Comparison of ENCODE assay signal across 27 cellular contexts in genomic region chr4:41748074-41748787, GRCh38. TPM values are rescaled to one million over a fixed set of nuclear protein-coding genes. Genes with fewer than 3 reads are reported as not detected.
DNase-seq lines count a peak whose midpoint lies in the region; ATAC-seq, FAIRE-seq and TF ChIP-seq lines count a peak whose summit lies in the region.
"Had no signal": no experiment of that assay in that cellular context is flagged by ENCODE, and none has a peak within 500 bp of the region (broad histone marks: within the 10 kb centered on the region; RNA-seq: fewer than 3 reads in every experiment).

PHOX2B (minus strand) TSS chr4:41748725; CDS start chr4:41748610, 115 bp downstream.

- peaks cover 9% of the 10 kb centered on the region for H3K36me3 Mint-ChIP-seq in activated CD4-positive, alpha-beta T cell treated with anti-CD3 and anti-CD28 coated beads, Interleukin-2, amount 10 ng/mL, durations not matched to agents 7 days and 5 days (ENCODE audit: low read depth)
- peaks cover 0 to 2% (median 0%) of the 10 kb centered on the region in 3 experiments; a peak in 3 of 7 replicates for H3K36me3 Mint-ChIP-seq in H9 (ENCODE audit: insufficient read depth in 1 of 3, low read depth in 3 of 3)
- H3K36me3 Mint-ChIP-seq: CD14-positive monocyte, IgD-negative memory B cell had no signal

- H3K9me3 ChIP-seq in H9 (ENCODE audit: control insufficient read depth, low read depth, low read length), result no peaks in the 10 kb centered on the region
- H3K9me3 ChIP-seq in esophagus muscularis mucosa, result peaks cover 0 to 4% (median 4%) of the 10 kb centered on the region in 4 donors
- no peaks in the 10 kb centered on the region for H3K9me3 ChIP-seq in osteoblast (ENCODE audit: low read depth, low read length)
- no peaks in the 10 kb centered on the region for H3K9me3 ChIP-seq in gastrocnemius medialis
- H3K9me3 ChIP-seq: body of pancreas, psoas muscle, uterus had no signal

- H3K4me3 ChIP-seq in esophagus muscularis mucosa, result peak within 1 kb of the TSS in 1 of 4 donors; percentile 7
- H3K4me3 ChIP-seq in osteoblast (ENCODE audit: insufficient read depth, low read length), result no peak within 1 kb of the TSS
- peak within 1 kb of the TSS in 1 of 4 donors; percentile 44 for H3K4me3 ChIP-seq in gastrocnemius medialis
- H3K4me3 ChIP-seq: body of pancreas, psoas muscle, uterus had no signal

- no peak within 1 kb of the TSS for H2AFZ ChIP-seq in H9 (ENCODE audit: low read length)
- no peak within 1 kb of the TSS for H2AFZ ChIP-seq in osteoblast (ENCODE audit: low read length)

- ATAC-seq in gastrocnemius medialis, result no peak
- ATAC-seq: activated naive CD4-positive, alpha-beta T cell treated with anti-CD3 and anti-CD28 coated beads, Interleukin-2, amount 50 U/mL, for 72 hours; body of pancreas; naive thymus-derived CD8-positive, alpha-beta T cell; psoas muscle had no signal

- H4K20me1 ChIP-seq in H9 (ENCODE audit: control insufficient read depth, insufficient read depth, insufficient read length) (peaks cover 2% of the 10 kb centered on the region), osteoblast (ENCODE audit: insufficient read depth, low read length) (no peaks in the 10 kb centered on the region)

- TF ChIP-seq CTCF in H9 (conservative IDR thresholded peaks at IDR 0.05) (no peak), esophagus muscularis mucosa (IDR thresholded peaks at IDR 0.05) (no peak), osteoblast (IDR thresholded peaks at IDR 0.05; ENCODE audit: extremely low read depth, low read depth, low read length) (no peak), gastrocnemius medialis (IDR thresholded peaks at IDR 0.05 in 4 of 5, conservative IDR thresholded peaks at IDR 0.05 in 1 of 5) (no peak)

- no peak within 1 kb of the TSS for H2AK5ac ChIP-seq in H9 (ENCODE audit: insufficient read length, low read length)

- TF ChIP-seq EP300 in esophagus muscularis mucosa (IDR thresholded peaks at IDR 0.05), result no peak

- no peaks in the 10 kb centered on the region for H3K79me2 ChIP-seq in H9 (ENCODE audit: insufficient read depth, low read length)
- H3K79me2 ChIP-seq in osteoblast (ENCODE audit: insufficient read depth, low read length), result no peaks in the 10 kb centered on the region

- CTCF ChIA-PET in activated CD4-positive, alpha-beta T cell treated with anti-CD3 and anti-CD28 coated beads, Interleukin-2, amount 10 ng/mL, durations not matched to agents 7 days and 5 days (lab: Charles Lee), result no interaction called here
- CTCF ChIA-PET in HEK293T (lab: Yijun Ruan, JAX), result interaction anchor here (0.6 kb wide), 1 partner anchor 11 kb away, joined by 3 read pairs; no protein-coding TSS in a partner anchor

- no peak within 1 kb of the TSS for H3K4me3 Mint-ChIP-seq in activated CD4-positive, alpha-beta T cell treated with anti-CD3 and anti-CD28 coated beads, Interleukin-2, amount 10 ng/mL, durations not matched to agents 7 days and 5 days
- H3K4me3 Mint-ChIP-seq in H9, result peak within 1 kb of the TSS in 1 of 2 experiments; percentile 62; a peak in 3 of 5 replicates
- H3K4me3 Mint-ChIP-seq: activated T-cell treated with anti-CD3 and anti-CD28 coated beads, Interleukin-2, amount 50 U/mL, for 24 hours; naive thymus-derived CD8-positive, alpha-beta T cell had no signal

- peak within 1 kb of the TSS; percentile 31 for H3K27ac Mint-ChIP-seq in activated CD4-positive, alpha-beta T cell treated with anti-CD3 and anti-CD28 coated beads, Interleukin-2, amount 10 ng/mL, durations not matched to agents 7 days and 5 days
- H3K27ac Mint-ChIP-seq in H9, result no peak within 1 kb of the TSS
- H3K27ac Mint-ChIP-seq: activated T-cell treated with anti-CD3 and anti-CD28 coated beads, Interleukin-2, amount 50 U/mL, for 24 hours had no signal

- DNase-seq in activated CD4-positive, alpha-beta T cell treated with anti-CD3 and anti-CD28 coated beads, Interleukin-2, amount 10 ng/mL, durations not matched to agents 7 days and 5 days, result no peak
- no peak for DNase-seq in activated CD4-positive, alpha-beta T cell treated with anti-CD3 and anti-CD28 coated beads for 4 hours
- peak; percentile 40 for DNase-seq in H9
- DNase-seq in esophagus muscularis mucosa (ENCODE audit: extremely low spot score), result peak; percentile 78
- peak; percentile 87 for DNase-seq in osteoblast (ENCODE audit: insufficient read length, low spot score, missing footprints)
- DNase-seq in gastrocnemius medialis, result no peak
- DNase-seq in urothelium cell line (ENCODE audit: low spot score), result no peak
- no peak for DNase-seq in HEK293T (ENCODE audit: extremely low spot score)
- DNase-seq: ACHN; activated CD4-positive, alpha-beta T cell treated with anti-CD3 and anti-CD28 coated beads, Interleukin-2, amount 50 U/mL, for 1 hour; activated T-cell treated with anti-CD3 and anti-CD28 coated beads, Interleukin-2, amount 50 U/mL, for 24 hours; body of pancreas; GDM1; HCEC 1CT; hippocampal formation; mesenchymal stem cell; naive thymus-derived CD8-positive, alpha-beta T cell; NCI-H446; psoas muscle; RPMI8226; spleen; substantia nigra; uterus had no signal

- H3K9ac ChIP-seq in H9 (ENCODE audit: extremely low read depth, insufficient read length, low read length), result no peak within 1 kb of the TSS

- peaks cover 82% of the 10 kb centered on the region for H3K27me3 Mint-ChIP-seq in activated CD4-positive, alpha-beta T cell treated with anti-CD3 and anti-CD28 coated beads, Interleukin-2, amount 10 ng/mL, durations not matched to agents 7 days and 5 days
- peaks cover 99% of the 10 kb centered on the region for H3K27me3 Mint-ChIP-seq in H9 (ENCODE audit: low read depth)

- POLR2A ChIA-PET in activated CD4-positive, alpha-beta T cell treated with anti-CD3 and anti-CD28 coated beads, Interleukin-2, amount 10 ng/mL, durations not matched to agents 7 days and 5 days (lab: Charles Lee), result no interaction called here
- POLR2A ChIA-PET in HEK293T (lab: Yijun Ruan, JAX), result no interaction called here

- H3K23ac ChIP-seq in H9 (ENCODE audit: insufficient read length, low read depth, low read length), result no peak within 1 kb of the TSS

- no peak for FAIRE-seq in urothelium cell line (lab: Jason Lieb, UNC)

- H3K27me3 ChIP-seq in H9 (ENCODE audit: insufficient read depth, low read length) (peaks cover 94% of the 10 kb centered on the region), esophagus muscularis mucosa (peaks cover 0 to 99% (median 56%) of the 10 kb centered on the region in 4 donors), osteoblast (ENCODE audit: insufficient read depth, low read length) (peaks cover 95% of the 10 kb centered on the region), gastrocnemius medialis (peaks cover 94 to 97% (median 95%) of the 10 kb centered on the region in 3 donors)

- H3K27ac ChIP-seq in H9 (ENCODE audit: insufficient read length, low read depth, low read length) (no peak within 1 kb of the TSS), esophagus muscularis mucosa (replicated peaks in 1 of 4) (no peak within 1 kb of the TSS), osteoblast (ENCODE audit: low read depth, low read length) (no peak within 1 kb of the TSS), gastrocnemius medialis (no peak within 1 kb of the TSS)
- H3K27ac ChIP-seq: body of pancreas, psoas muscle, spleen, uterus had no signal

- H3K79me1 ChIP-seq in H9 (ENCODE audit: insufficient read depth, low read depth, low read length, poor library complexity, severe bottlenecking), result no peaks in the 10 kb centered on the region

- H3K4me1 Mint-ChIP-seq in activated CD4-positive, alpha-beta T cell treated with anti-CD3 and anti-CD28 coated beads, Interleukin-2, amount 10 ng/mL, durations not matched to agents 7 days and 5 days, result peaks cover 1% of the 10 kb centered on the region
- H3K4me1 Mint-ChIP-seq in H9, result peaks cover 36 to 66% of the 10 kb centered on the region in 2 experiments

- no peak within 1 kb of the TSS for H4K5ac ChIP-seq in H9 (ENCODE audit: insufficient read length, low read depth, low read length)

- H3K9me3 Mint-ChIP-seq in activated CD4-positive, alpha-beta T cell treated with anti-CD3 and anti-CD28 coated beads, Interleukin-2, amount 10 ng/mL, durations not matched to agents 7 days and 5 days, result no peaks in the 10 kb centered on the region
- peaks cover 2 to 22% of the 10 kb centered on the region in 2 experiments; a peak in 4 of 5 replicates for H3K9me3 Mint-ChIP-seq in H9
- H3K9me3 Mint-ChIP-seq: activated T-cell treated with anti-CD3 and anti-CD28 coated beads, Interleukin-2, amount 50 U/mL, for 24 hours; IgD-negative memory B cell had no signal

- H2BK120ac ChIP-seq in H9 (ENCODE audit: low read depth, low read length, poor library complexity, severe bottlenecking), result no peak within 1 kb of the TSS

- intact Hi-C loops in esophagus muscularis mucosa (cut with DNase I), result no loop called here
- intact Hi-C loops in gastrocnemius medialis (cut with DNase I; ENCODE audit: low total_unique reads), result no loop called here

- H3K14ac ChIP-seq in H9 (ENCODE audit: insufficient read depth, low read length), result no peak within 1 kb of the TSS

- H3K4me1 ChIP-seq in H9 (ENCODE audit: insufficient read depth, low read length), result no peaks in the 10 kb centered on the region
- H3K4me1 ChIP-seq in esophagus muscularis mucosa, result peaks cover 0 to 39% (median 21%) of the 10 kb centered on the region in 4 donors
- no peaks in the 10 kb centered on the region for H3K4me1 ChIP-seq in osteoblast (ENCODE audit: insufficient read depth, low read length)
- H3K4me1 ChIP-seq in gastrocnemius medialis, result peaks cover 0 to 6% of the 10 kb centered on the region in 2 donors
- H3K4me1 ChIP-seq: psoas muscle, uterus had no signal

- no peak within 1 kb of the TSS for H2BK15ac ChIP-seq in H9 (ENCODE audit: low read depth, low read length)

- no peak within 1 kb of the TSS for H2BK5ac ChIP-seq in H9 (ENCODE audit: insufficient read length, low read length)

- no peak within 1 kb of the TSS for H4K91ac ChIP-seq in H9 (ENCODE audit: insufficient read length, low read depth, low read length)

- no peak within 1 kb of the TSS for H3T11ph ChIP-seq in H9 (ENCODE audit: low read length)

- WGBS in H9 (ENCODE audit: extremely low coverage, insufficient read length, low lambda C conversion rate), result no CpG with 5 or more reads among the region's 22 CpGs
- WGBS in esophagus muscularis mucosa, result 5% methylated on average over 21 of the region's 22 CpGs

- H2BK12ac ChIP-seq in H9 (ENCODE audit: insufficient read length, low read depth, low read length), result no peak within 1 kb of the TSS

- H2BK20ac ChIP-seq in H9 (ENCODE audit: low read depth, low read length, poor library complexity, severe bottlenecking), result no peak within 1 kb of the TSS

- TF ChIP-seq POLR2A in esophagus muscularis mucosa (IDR thresholded peaks at IDR 0.05; ENCODE audit: low read depth) (no peak), gastrocnemius medialis (IDR thresholded peaks at IDR 0.05) (no peak)

- peaks cover 15% of the 10 kb centered on the region for H3K23me2 ChIP-seq in H9 (ENCODE audit: insufficient read length, low read depth, low read length, poor library complexity, severe bottlenecking)

- H3K4me2 ChIP-seq in H9 (ENCODE audit: insufficient read depth, insufficient read length, low read length) (no peak within 1 kb of the TSS), osteoblast (ENCODE audit: insufficient read depth, low read length) (no peak within 1 kb of the TSS)

- in situ Hi-C loops in gastrocnemius medialis (cut with MboI; ENCODE audit: low sequenced_read_pairs in 4 of 4), result no loop called here

- H3K18ac ChIP-seq in H9 (ENCODE audit: insufficient read length, low read depth, low read length), result no peak within 1 kb of the TSS

- H3K36me3 ChIP-seq in esophagus muscularis mucosa (no peaks in the 10 kb centered on the region), osteoblast (ENCODE audit: insufficient read depth, low read length) (no peaks in the 10 kb centered on the region), gastrocnemius medialis (no peaks in the 10 kb centered on the region)
- H3K36me3 ChIP-seq: spleen, uterus had no signal

- H3K4ac ChIP-seq in H9 (ENCODE audit: low read depth, low read length), result no peak within 1 kb of the TSS

- no peak within 1 kb of the TSS for H4K8ac ChIP-seq in H9 (replicated peaks; ENCODE audit: insufficient read length, low read depth, low read length)

- no peak within 1 kb of the TSS for H3K56ac ChIP-seq in H9 (ENCODE audit: insufficient read length, low read depth, low read length)

RNA-seq across cellular contexts. Expression of gene PHOX2B, which starts in this region (rescaled TPM):
- not detected for total RNA-seq in activated CD4-positive, alpha-beta T cell treated with anti-CD3 and anti-CD28 coated beads, Interleukin-2, amount 10 ng/mL, durations not matched to agents 7 days and 5 days
- total RNA-seq in H9 (2021) (not detected in 2 replicates), esophagus muscularis mucosa (1 to 10 TPM in 1 of 4 donors, under 1 TPM in 2, not detected in 1; 0.19 to 3.0 (median 0.66) TPM), osteoblast (not detected in 2 replicates), gastrocnemius medialis (not detected)
- total RNA-seq: activated naive CD4-positive, alpha-beta T cell treated with anti-CD3 and anti-CD28 coated beads, Interleukin-2, amount 50 U/mL, for 72 hours; body of pancreas; MCF 10A; naive thymus-derived CD8-positive, alpha-beta T cell; psoas muscle; spleen; uterus had no signal

Comparison
In these comparisons a context has a peak if more than half of its experiments do, and no peak if none do; other contexts are left out.
1. Peak in DNase-seq in H9; RNA of the gene not detected or under 1 TPM.
2. Peak in DNase-seq in osteoblast; RNA of the gene not detected or under 1 TPM.